Comparison of ENCODE assay signal across 15 cellular contexts in the genomic region with DNA sequence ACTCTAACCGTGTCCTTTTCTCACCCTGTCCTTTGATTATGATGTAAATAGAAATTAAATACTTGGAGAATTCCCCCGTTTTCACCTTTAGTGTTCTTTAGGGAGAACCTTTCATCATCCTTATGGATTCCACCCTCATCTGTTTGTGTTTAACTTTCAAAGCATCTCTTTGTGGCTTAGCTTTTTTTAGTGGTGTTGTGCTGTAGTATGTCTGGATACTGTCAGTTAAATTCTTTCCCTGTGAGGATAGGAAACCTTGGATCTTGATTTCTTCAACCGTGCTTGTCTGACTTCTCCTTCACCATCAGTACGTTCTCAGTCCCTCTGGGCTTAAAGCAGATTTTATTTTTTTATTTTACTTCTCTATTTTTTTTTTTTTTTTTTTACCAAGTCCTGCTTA. TPM values are rescaled to one million over a fixed set of nuclear protein-coding genes. Genes with fewer than 3 reads are reported as not detected.
DNase-seq lines count a peak whose midpoint lies in the region; ATAC-seq and TF ChIP-seq lines count a peak whose summit lies in the region.
"Had no signal": no experiment of that assay in that cellular context is flagged by ENCODE, and none has a peak within 500 bp of the region (broad histone marks: within the 10 kb centered on the region; RNA-seq: fewer than 3 reads in every experiment).

No MANE protein-coding gene starts in this region.

- no peaks in the 10 kb centered on the region for H3K9me3 Mint-ChIP-seq in Caco-2 (ENCODE audit: unreplicated experiment)
- H3K9me3 Mint-ChIP-seq: activated CD4-positive, alpha-beta T cell treated with anti-CD3 and anti-CD28 coated beads, Interleukin-2, amount 10 ng/mL, durations not matched to agents 24 days and 14 days; activated T-cell treated with anti-CD3 and anti-CD28 coated beads, Interleukin-2, amount 50 U/mL, for 4 hours had no signal

- no peak overlapping the region for H3K9ac ChIP-seq in adipocyte (ENCODE audit: low read length)

- TF ChIP-seq CTCF in AG09309 (IDR thresholded peaks at IDR 0.05; ENCODE audit: control insufficient read depth, insufficient read depth, low read depth, low read length, missing control alignments) (no peak), Caco-2 (IDR thresholded peaks at IDR 0.05; ENCODE audit: insufficient read depth in 1 of 2, low read depth in 1 of 2, low read length in 1 of 2, severe bottlenecking in 1 of 2, unreplicated experiment in 1 of 2) (no peak), body of pancreas (IDR thresholded peaks at IDR 0.05) (no peak)

- TF ChIP-seq POLR2A in body of pancreas (IDR thresholded peaks at IDR 0.05), result no peak

- H3K4me3 ChIP-seq in AG09309 (ENCODE audit: control insufficient read depth, low read depth, low read length) (no peak overlapping the region), Caco-2 (ENCODE audit: low read depth, low read length) (no peak overlapping the region), adipocyte (ENCODE audit: low read length) (no peak overlapping the region), mesodermal cell (ENCODE audit: extremely low read depth, insufficient read depth, low read length, poor library complexity, severe bottlenecking) (no peak overlapping the region), body of pancreas (no peak overlapping the region)
- H3K4me3 ChIP-seq: PC-9 had no signal

- no peak for ATAC-seq in HG02571 (IDR thresholded peaks at IDR 0.05; ENCODE audit: unreplicated experiment)
- ATAC-seq in body of pancreas, result no peak
- ATAC-seq: activated T-cell treated with anti-CD3 and anti-CD28 coated beads, Interleukin-2, amount 50 U/mL, for 4 hours; sciatic nerve had no signal

- no CpG with 5 or more reads among the region's 4 CpGs for WGBS in mesodermal cell (ENCODE audit: insufficient coverage in 2 of 2), 2 experiments
- WGBS in body of pancreas, 2 donors, result 59 to 68% methylated on average over 4 of the region's 4 CpGs

- no peak overlapping the region for H3K4me3 Mint-ChIP-seq in Caco-2 (ENCODE audit: unreplicated experiment)
- H3K4me3 Mint-ChIP-seq: activated CD4-positive, alpha-beta T cell treated with anti-CD3 and anti-CD28 coated beads, Interleukin-2, amount 10 ng/mL, durations not matched to agents 24 days and 14 days; activated T-cell treated with anti-CD3 and anti-CD28 coated beads, Interleukin-2, amount 50 U/mL, for 4 hours had no signal

- CTCF ChIA-PET in Caco-2 (lab: Charles Lee), result no interaction called here

- POLR2A ChIA-PET in Caco-2 (lab: Charles Lee), result no interaction called here

- no peaks in the 10 kb centered on the region for H3K9me3 ChIP-seq in Caco-2
- no peaks in the 10 kb centered on the region for H3K9me3 ChIP-seq in adipocyte (ENCODE audit: control insufficient read depth, low read length)
- no peaks in the 10 kb centered on the region for H3K9me3 ChIP-seq in mesodermal cell (ENCODE audit: control insufficient read depth, low read length)
- H3K9me3 ChIP-seq in body of pancreas, result no peaks in the 10 kb centered on the region

- H3K27me3 Mint-ChIP-seq in Caco-2 (ENCODE audit: insufficient read depth, unreplicated experiment), result no peaks in the 10 kb centered on the region
- H3K27me3 Mint-ChIP-seq: activated CD4-positive, alpha-beta T cell treated with anti-CD3 and anti-CD28 coated beads, Interleukin-2, amount 10 ng/mL, durations not matched to agents 24 days and 14 days had no signal

- no peaks in the 10 kb centered on the region; the same call in 1 of the 2 replicates for H3K36me3 ChIP-seq in Caco-2 (ENCODE audit: control insufficient read depth, insufficient read depth, low read length)
- H3K36me3 ChIP-seq in adipocyte (ENCODE audit: control insufficient read depth, insufficient read depth, low read length, severe bottlenecking), result peaks cover 10% of the 10 kb centered on the region
- peaks cover 26% of the 10 kb centered on the region for H3K36me3 ChIP-seq in mesodermal cell (ENCODE audit: control insufficient read depth, insufficient read depth, low read length)
- no peaks in the 10 kb centered on the region for H3K36me3 ChIP-seq in body of pancreas (replicated peaks in 1 of 2; ENCODE audit: insufficient read depth in 1 of 2, low read depth in 2 of 2)

- no peaks in the 10 kb centered on the region for H3K27me3 ChIP-seq in Caco-2 (replicated peaks; ENCODE audit: control insufficient read depth, insufficient read depth, low read length)
- no peaks in the 10 kb centered on the region for H3K27me3 ChIP-seq in adipocyte (replicated peaks; ENCODE audit: control insufficient read depth, insufficient read depth, low read length)
- no peaks in the 10 kb centered on the region for H3K27me3 ChIP-seq in body of pancreas

- peak overlapping the region; percentile 9 for H3K27ac Mint-ChIP-seq in Caco-2 (ENCODE audit: unreplicated experiment)

- BruUV-seq in Caco-2 (replicated peaks; lab: Mats Ljungman, UMichigan), result no TSS peak

- peaks cover 45% of the 10 kb centered on the region for H3K4me1 Mint-ChIP-seq in Caco-2 (ENCODE audit: low read depth, unreplicated experiment)

- peaks cover 66% of the 10 kb centered on the region for H3K36me3 Mint-ChIP-seq in Caco-2 (ENCODE audit: insufficient read depth, unreplicated experiment)

- H3K27ac ChIP-seq in mesodermal cell (ENCODE audit: low read depth, low read length, severe bottlenecking) (peak overlapping the region; percentile 44), body of pancreas (no peak overlapping the region)
- H3K27ac ChIP-seq: PC-9 had no signal

- peak; percentile 4 for DNase-seq in AG09309 (ENCODE audit: low read depth)
- DNase-seq in Caco-2, result no peak
- DNase-seq in adipocyte (ENCODE audit: low read depth), result peak; percentile 80
- DNase-seq in NCI-H2227 (lab: John Stamatoyannopoulos, UW; ENCODE audit: unreplicated experiment), result no peak
- DNase-seq in AML-193 (lab: John Stamatoyannopoulos, UW), result no peak
- DNase-seq in body of pancreas, result no peak
- DNase-seq: activated CD4-positive, alpha-beta T cell treated with anti-CD3 and anti-CD28 coated beads, Interleukin-2, amount 10 ng/mL, durations not matched to agents 24 days and 14 days; activated T-cell treated with anti-CD3 and anti-CD28 coated beads, Interleukin-2, amount 50 U/mL, for 4 hours; amygdala; NCI-H2107; NCI-H526 treated with DMSO at 0.1 percent for 48 hours; PC-9 had no signal

- intact Hi-C loops in Caco-2 (cut with micrococcal nuclease; ENCODE audit: unreplicated experiment) (no loop called here), body of pancreas (cut with DNase I) (no loop called here)

- H3K4me1 ChIP-seq in Caco-2 (no peaks in the 10 kb centered on the region; the same call in none of the 2 replicates), adipocyte (ENCODE audit: control insufficient read depth, insufficient read depth, low read length) (peaks cover 16% of the 10 kb centered on the region), mesodermal cell (ENCODE audit: control insufficient read depth, insufficient read depth, low read length, poor library complexity, severe bottlenecking) (peaks cover 4% of the 10 kb centered on the region), body of pancreas (peaks cover 57% of the 10 kb centered on the region)

RNA-seq across cellular contexts. Expression of a gene that starts 48.6 kb away (rescaled TPM):
- total RNA-seq in Caco-2 (2022) (271 and 276 TPM in 2 replicates), body of pancreas (10 to 100 TPM; 92.9 to 94.9 TPM)
- polyA plus RNA-seq in mesodermal cell (2013, experiment 1 of 2), result 79.4 TPM
- polyA plus RNA-seq in mesodermal cell (2013, experiment 2 of 2), result 83.1 TPM

Comparison
In these comparisons a context has a peak if more than half of its experiments do, and no peak if none do; other contexts are left out.
1. DNase-seq: peak in AG09309 (single experiment) and adipocyte (single experiment); none in Caco-2 (0 of 2), NCI-H2227 (single experiment), AML-193 (0 of 2) and body of pancreas (0 of 4).